21 cellular contexts compared by ENCODE assay signal in genomic region chr2:19649107-19649506, GRCh38.
DNase-seq lines count a peak whose midpoint lies in the region.
"Had no signal": no experiment of that assay in that cellular context is flagged by ENCODE, and none has a peak within 500 bp of the region (broad histone marks: within the 10 kb centered on the region; RNA-seq: fewer than 3 reads in every experiment).

No MANE protein-coding gene starts in this region.

- no peak overlapping the region for H3K9ac ChIP-seq in SK-N-MC (ENCODE audit: insufficient read length)

- H3K27ac ChIP-seq in SK-N-MC = peak overlapping the region; percentile 85; the same call in 1 of the 2 replicates
- H3K27ac ChIP-seq: adrenal gland, left lung, ovary, thyroid gland, WERI-Rb-1 had no signal

- H3K4me3 ChIP-seq in SK-N-MC = peak overlapping the region; percentile 52; the same call in 1 of the 2 replicates
- H3K4me3 ChIP-seq: adrenal gland, left lung, ovary, skin epidermis, thyroid gland had no signal

- no peaks in the 10 kb centered on the region for H3K36me3 ChIP-seq in SK-N-MC (ENCODE audit: insufficient read depth, low read length)
- H3K36me3 ChIP-seq: adrenal gland, left lung, ovary, thyroid gland, WERI-Rb-1 had no signal

- no peak overlapping the region for H3K27ac Mint-ChIP-seq in activated T-helper 2 cell treated with anti-CD3 and anti-CD28 coated beads, Interferon-gamma antibody, Interleukin-2, Interleukin-4, amounts not matched to agents 10 μg/mL and 5 μg/mL and 100 μg/mL, durations not matched to agents 14 hours and 24 hours and 36 hours
- H3K27ac Mint-ChIP-seq: activated CD8-positive, alpha-beta T cell treated with anti-CD3 and anti-CD28 coated beads, Interleukin-2, amount 10 ng/mL, durations not matched to agents 7 days and 5 days; activated T-helper 17 cell treated with anti-CD3 and anti-CD28 coated beads, Interleukin-2, amount 50 U/mL, for 72 hours; CD14-positive monocyte had no signal

- no peaks in the 10 kb centered on the region for H3K36me3 Mint-ChIP-seq in activated T-helper 2 cell treated with anti-CD3 and anti-CD28 coated beads, Interferon-gamma antibody, Interleukin-2, Interleukin-4, amounts not matched to agents 10 μg/mL and 5 μg/mL and 100 μg/mL, durations not matched to agents 14 hours and 24 hours and 36 hours (ENCODE audit: low read depth)
- H3K36me3 Mint-ChIP-seq: CD14-positive monocyte had no signal

- no peaks in the 10 kb centered on the region for H3K4me1 Mint-ChIP-seq in activated T-helper 2 cell treated with anti-CD3 and anti-CD28 coated beads, Interferon-gamma antibody, Interleukin-2, Interleukin-4, amounts not matched to agents 10 μg/mL and 5 μg/mL and 100 μg/mL, durations not matched to agents 14 hours and 24 hours and 36 hours (ENCODE audit: low read depth)
- H3K4me1 Mint-ChIP-seq: activated T-helper 17 cell treated with anti-CD3 and anti-CD28 coated beads, Interleukin-2, amount 50 U/mL, for 72 hours; CD14-positive monocyte had no signal

- H3K4me3 Mint-ChIP-seq in activated T-helper 2 cell treated with anti-CD3 and anti-CD28 coated beads, Interferon-gamma antibody, Interleukin-2, Interleukin-4, amounts not matched to agents 10 μg/mL and 5 μg/mL and 100 μg/mL, durations not matched to agents 14 hours and 24 hours and 36 hours (ENCODE audit: low read depth) = no peak overlapping the region
- H3K4me3 Mint-ChIP-seq: activated CD8-positive, alpha-beta T cell treated with anti-CD3 and anti-CD28 coated beads, Interleukin-2, amount 10 ng/mL, durations not matched to agents 7 days and 5 days; activated T-helper 17 cell treated with anti-CD3 and anti-CD28 coated beads, Interleukin-2, amount 50 U/mL, for 72 hours; CD14-positive monocyte had no signal

- no peaks in the 10 kb centered on the region for H3K9me3 ChIP-seq in SK-N-MC (ENCODE audit: low read depth, low read length)
- H3K9me3 ChIP-seq: adrenal gland, left lung, ovary, thyroid gland had no signal

- DNase-seq in ELR (ENCODE audit: low read depth) (peak; percentile 60), SK-N-MC (ENCODE audit: low read depth, low spot score) (no peak), fibroblast of gingiva (ENCODE audit: low read depth) (peak; percentile 45), renal cortical epithelial cell (ENCODE audit: low read depth) (peak; percentile 77), HUDEP-2 (lab: John Stamatoyannopoulos, UW; ENCODE audit: unreplicated experiment in 76 of 76) (no peak), NCI-H2171 treated with DMSO at 0.1 percent for 48 hours (lab: John Stamatoyannopoulos, UW) (no peak)
- DNase-seq in activated T-helper 2 cell treated with anti-CD3 and anti-CD28 coated beads, Interferon-gamma antibody, Interleukin-2, Interleukin-4, amounts not matched to agents 10 μg/mL and 5 μg/mL and 100 μg/mL, durations not matched to agents 14 hours and 24 hours and 36 hours (ENCODE audit: low spot score) = no peak
- DNase-seq: activated CD8-positive, alpha-beta T cell treated with anti-CD3 and anti-CD28 coated beads, Interleukin-2, amount 10 ng/mL, durations not matched to agents 7 days and 5 days; DND-41; KBM-7; left lung; NCI-H1092; ovary; RPMI8226; T-helper 1 cell; thyroid gland; WERI-Rb-1 had no signal

- intact Hi-C loops in activated T-helper 2 cell treated with anti-CD3 and anti-CD28 coated beads, Interferon-gamma antibody, Interleukin-2, Interleukin-4, amounts not matched to agents 10 μg/mL and 5 μg/mL and 100 μg/mL, durations not matched to agents 14 hours and 24 hours and 36 hours (cut with micrococcal nuclease) = no loop called here

- no peaks in the 10 kb centered on the region for H3K9me3 Mint-ChIP-seq in activated T-helper 2 cell treated with anti-CD3 and anti-CD28 coated beads, Interferon-gamma antibody, Interleukin-2, Interleukin-4, amounts not matched to agents 10 μg/mL and 5 μg/mL and 100 μg/mL, durations not matched to agents 14 hours and 24 hours and 36 hours

- no peaks in the 10 kb centered on the region for H3K27me3 Mint-ChIP-seq in activated T-helper 2 cell treated with anti-CD3 and anti-CD28 coated beads, Interferon-gamma antibody, Interleukin-2, Interleukin-4, amounts not matched to agents 10 μg/mL and 5 μg/mL and 100 μg/mL, durations not matched to agents 14 hours and 24 hours and 36 hours (ENCODE audit: low read depth)

Comparison
In these comparisons a context has a peak if more than half of its experiments do, and no peak if none do; other contexts are left out.
1. DNase-seq: peak in ELR (single experiment), fibroblast of gingiva (single experiment) and renal cortical epithelial cell (single experiment); none in SK-N-MC (single experiment), HUDEP-2 (0 of 76), activated T-helper 2 cell treated with anti-CD3 and anti-CD28 coated beads, Interferon-gamma antibody, Interleukin-2, Interleukin-4, amounts not matched to agents 10 μg/mL and 5 μg/mL and 100 μg/mL, durations not matched to agents 14 hours and 24 hours and 36 hours (single experiment) and NCI-H2171 treated with DMSO at 0.1 percent for 48 hours (single experiment).